15 cellular contexts compared by ENCODE assay signal in genomic region chrX:131649741-131650140, GRCh38.
"Had no signal": no experiment of that assay in that cellular context is flagged by ENCODE, and none has a peak within 500 bp of the region (broad histone marks: within the 10 kb centered on the region; RNA-seq: fewer than 3 reads in every experiment).

No MANE protein-coding gene starts in this region.

- H3K36me3 Mint-ChIP-seq: activated CD8-positive, alpha-beta memory T cell treated with anti-CD3 and anti-CD28 coated beads, Interleukin-2, amount 10 ng/mL, durations not matched to agents 7 days and 5 days; brain; memory B cell; natural killer cell treated with Interleukin-12 subunit alpha and Interleukin-12 subunit beta and Interleukin-15 and Interleukin-18, amount 100 ng/mL, for 72 hours; stimulated activated naive B cell treated with anti-CD40 and anti-IgM and Interleukin-4, amounts not matched to agents 10 μg/mL and 1 μg/mL and 100 μg/mL, for 72 hours had no signal

- H3K27me3 Mint-ChIP-seq: progenitor cell of endocrine pancreas, T-helper 17 cell had no signal

- H3K4me1 Mint-ChIP-seq: activated CD8-positive, alpha-beta memory T cell treated with anti-CD3 and anti-CD28 coated beads, Interleukin-2, amount 10 ng/mL, durations not matched to agents 7 days and 5 days; brain; memory B cell; stimulated activated naive B cell treated with anti-CD40 and anti-IgM and Interleukin-4, amounts not matched to agents 10 μg/mL and 1 μg/mL and 100 μg/mL, for 72 hours; T-helper 17 cell had no signal

- ATAC-seq: activated CD8-positive, alpha-beta memory T cell treated with anti-CD3 and anti-CD28 coated beads, Interleukin-2, amount 10 ng/mL, durations not matched to agents 7 days and 5 days; heart left ventricle; left cardiac atrium; natural killer cell treated with Interleukin-12 subunit alpha and Interleukin-12 subunit beta and Interleukin-15 and Interleukin-18, amount 100 ng/mL, for 72 hours; stimulated activated naive B cell treated with anti-CD40 and anti-IgM and Interleukin-4, amounts not matched to agents 10 μg/mL and 1 μg/mL and 100 μg/mL, for 72 hours; T-helper 17 cell had no signal

- H3K9me3 Mint-ChIP-seq: memory B cell; natural killer cell treated with Interleukin-12 subunit alpha and Interleukin-12 subunit beta and Interleukin-15 and Interleukin-18, amount 100 ng/mL, for 72 hours; stimulated activated naive B cell treated with anti-CD40 and anti-IgM and Interleukin-4, amounts not matched to agents 10 μg/mL and 1 μg/mL and 100 μg/mL, for 72 hours had no signal

- DNase-seq: activated CD4-positive, CD25-positive, alpha-beta regulatory T cell; activated CD8-positive, alpha-beta memory T cell treated with anti-CD3 and anti-CD28 coated beads, Interleukin-2, amount 10 ng/mL, durations not matched to agents 7 days and 5 days; activated naive CD4-positive, alpha-beta T cell treated with Interleukin-2 at 50 U/mL for 16 hours; activated T-cell treated with anti-CD3 and anti-CD28 coated beads for 4 hours; anterior cingulate cortex; heart left ventricle; left cardiac atrium; stimulated activated naive B cell treated with anti-CD40 and anti-IgM and Interleukin-4, amounts not matched to agents 10 μg/mL and 1 μg/mL and 100 μg/mL, for 72 hours; SW 1271; T-helper 17 cell; upper lobe of left lung had no signal

- H3K27ac Mint-ChIP-seq: activated CD8-positive, alpha-beta memory T cell treated with anti-CD3 and anti-CD28 coated beads, Interleukin-2, amount 10 ng/mL, durations not matched to agents 7 days and 5 days; brain; memory B cell; natural killer cell treated with Interleukin-12 subunit alpha and Interleukin-12 subunit beta and Interleukin-15 and Interleukin-18, amount 100 ng/mL, for 72 hours; progenitor cell of endocrine pancreas; stimulated activated naive B cell treated with anti-CD40 and anti-IgM and Interleukin-4, amounts not matched to agents 10 μg/mL and 1 μg/mL and 100 μg/mL, for 72 hours; T-helper 17 cell had no signal

- H3K4me3 Mint-ChIP-seq: activated CD8-positive, alpha-beta memory T cell treated with anti-CD3 and anti-CD28 coated beads, Interleukin-2, amount 10 ng/mL, durations not matched to agents 7 days and 5 days; brain; memory B cell; natural killer cell treated with Interleukin-12 subunit alpha and Interleukin-12 subunit beta and Interleukin-15 and Interleukin-18, amount 100 ng/mL, for 72 hours; stimulated activated naive B cell treated with anti-CD40 and anti-IgM and Interleukin-4, amounts not matched to agents 10 μg/mL and 1 μg/mL and 100 μg/mL, for 72 hours; T-helper 17 cell had no signal
